ENCODE assay signal across 1 cellular context in genomic region chr6:53517021-53517420, GRCh38.
A peak's percentile ranks its signal among the peaks of the same experiment; 100 is the strongest.
TF ChIP-seq lines count a peak whose summit lies in the region.

No MANE protein-coding gene starts in this region.

TF ChIP-seq in endothelial cell of umbilical vein, 7 proteins besides CTCF, POLR2A, EP300 and RAD21:
- TF ChIP-seq EZH2 (IDR thresholded peaks at IDR 0.05; ENCODE audit: borderline replicate concordance, low read depth, low read length, severe bottlenecking) (no peak), JUN (IDR thresholded peaks at IDR 0.05; ENCODE audit: borderline replicate concordance, insufficient read depth, insufficient read length, low read depth) (no peak), GATA2 (IDR thresholded peaks at IDR 0.05; ENCODE audit: insufficient read depth, insufficient read length, low read depth, low read length) (no peak), MAX (IDR thresholded peaks at IDR 0.05; ENCODE audit: insufficient read depth, insufficient read length) (no peak), FOS (IDR thresholded peaks at IDR 0.05; ENCODE audit: borderline replicate concordance, insufficient read depth, low read length) (peak; percentile 14), MYC (IDR thresholded peaks at IDR 0.05; ENCODE audit: low read depth, low read length) (no peak)
TF ChIP-seq in endothelial cell of umbilical vein: peak in this region for 1.
